In the genomic region with DNA sequence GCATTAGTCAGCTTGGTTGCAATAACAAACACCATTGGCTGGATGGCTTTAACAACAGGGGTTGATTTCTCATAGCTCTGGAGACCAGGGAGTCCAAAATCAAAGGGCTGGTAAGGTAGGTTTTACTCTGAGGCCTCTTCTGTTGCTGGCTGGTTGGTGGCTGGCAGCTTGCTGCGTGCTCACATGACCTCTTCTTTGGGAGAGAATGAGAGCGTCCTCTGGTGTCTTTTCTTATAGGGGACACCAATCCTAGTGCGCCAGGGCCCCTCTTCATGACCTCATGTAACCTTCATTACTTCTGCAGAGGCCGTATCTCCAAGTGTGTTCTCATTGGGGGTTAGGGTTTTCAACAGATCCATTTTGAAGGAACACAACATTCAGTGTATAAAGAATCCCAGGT, we compare ENCODE assay signal across 17 cellular contexts.
"Had no signal": no experiment of that assay in that cellular context is flagged by ENCODE, and none has a peak within 500 bp of the region (broad histone marks: within the 10 kb centered on the region; RNA-seq: fewer than 3 reads in every experiment).

No MANE protein-coding gene starts in this region.

- DNase-seq: activated CD4-positive, alpha-beta T cell treated with anti-CD3 and anti-CD28 coated beads, Interleukin-2, amount 10 ng/mL, durations not matched to agents 24 days and 14 days; activated CD8-positive, alpha-beta T cell treated with anti-CD3 and anti-CD28 coated beads, Interleukin-2, amount 10 ng/mL, durations not matched to agents 7 days and 5 days; activated naive CD4-positive, alpha-beta T cell treated with anti-CD3 and anti-CD28 coated beads for 36 hours; activated T-cell treated with anti-CD3 and anti-CD28 coated beads, Interleukin-2, amount 50 U/mL, for 24 hours; body of pancreas; caudate nucleus; dorsolateral prefrontal cortex; foreskin fibroblast; mucosa of descending colon; naive B cell; right cardiac atrium; stimulated activated naive CD8-positive, alpha-beta T cell treated with anti-CD3 and anti-CD28 coated beads, Interleukin-15, Interleukin-2, amounts not matched to agents 100 U/mL and 50 U/mL, for 24 hours; substantia nigra had no signal

- H3K4me1 ChIP-seq: body of pancreas, prostate gland, tibial nerve had no signal

- H3K9me3 ChIP-seq: body of pancreas, mucosa of descending colon, prostate gland had no signal

- H3K27ac ChIP-seq: body of pancreas, dorsolateral prefrontal cortex, epithelial cell of prostate, prostate gland, skin epidermis, tibial nerve had no signal

- H3K36me3 ChIP-seq: prostate gland, tibial nerve had no signal

- H3K27me3 ChIP-seq: body of pancreas, dorsolateral prefrontal cortex, tibial nerve had no signal

- H3K4me3 ChIP-seq: body of pancreas, dorsolateral prefrontal cortex, mucosa of descending colon, prostate gland, skin epidermis, tibial nerve had no signal
